Comparison of ENCODE assay signal across 37 cellular contexts in genomic region chr11:82586581-82586980, GRCh38.
"Had no signal": no experiment of that assay in that cellular context is flagged by ENCODE, and none has a peak within 500 bp of the region (broad histone marks: within the 10 kb centered on the region; RNA-seq: fewer than 3 reads in every experiment).

No MANE protein-coding gene starts in this region.

- H3K27me3 ChIP-seq: adrenal gland, body of pancreas, brain microvascular endothelial cell, breast epithelium had no signal

- H3K36me3 Mint-ChIP-seq: activated naive CD4-positive, alpha-beta T cell treated with anti-CD3 and anti-CD28 coated beads, Interleukin-2, amount 50 U/mL, for 72 hours; activated naive CD8-positive, alpha-beta T cell treated with anti-CD3 and anti-CD28 coated beads for 36 hours had no signal

- DNase-seq: activated CD4-positive, alpha-beta memory T cell treated with anti-CD3 and anti-CD28 coated beads, Interleukin-2, amount 10 ng/mL, durations not matched to agents 7 days and 5 days; activated CD4-positive, alpha-beta T cell treated with anti-CD3 and anti-CD28 coated beads for 1 hour; activated CD4-positive, alpha-beta T cell treated with anti-CD3 and anti-CD28 coated beads for 36 hours; activated CD4-positive, alpha-beta T cell treated with anti-CD3 and anti-CD28 coated beads for 48 hours; activated CD4-positive, alpha-beta T cell treated with anti-CD3 and anti-CD28 coated beads, Interleukin-2, amount 10 ng/mL, durations not matched to agents 7 days and 5 days; activated CD4-positive, alpha-beta T cell treated with anti-CD3 and anti-CD28 coated beads, Interleukin-2, amount 50 U/mL, for 48 hours; activated CD4-positive, CD25-positive, alpha-beta regulatory T cell; activated CD8-positive, alpha-beta memory T cell treated with anti-CD3 and anti-CD28 coated beads for 24 hours; activated CD8-positive, alpha-beta memory T cell treated with anti-CD3 and anti-CD28 coated beads, Interleukin-2, amount 50 U/mL, for 4 hours; activated CD8-positive, alpha-beta T cell treated with anti-CD3 and anti-CD28 coated beads, Interleukin-2, amount 10 ng/mL, durations not matched to agents 7 days and 5 days; activated effector memory CD4-positive, alpha-beta T cell treated with anti-CD3 and anti-CD28 coated beads, Interleukin-2, amount 50 U/mL, for 16 hours; activated gamma-delta T cell treated with Interleukin-2 at 50 U/mL for 16 hours; activated naive CD4-positive, alpha-beta T cell; activated naive CD4-positive, alpha-beta T cell treated with anti-CD3 and anti-CD28 coated beads for 36 hours; activated naive CD4-positive, alpha-beta T cell treated with anti-CD3 and anti-CD28 coated beads, Interleukin-2, amount 50 U/mL, for 16 hours; activated naive CD8-positive, alpha-beta T cell treated with anti-CD3 and anti-CD28 coated beads for 36 hours; activated T-cell treated with anti-CD3 and anti-CD28 coated beads for 4 hours; activated T-cell treated with anti-CD3 and anti-CD28 coated beads, Interleukin-2, amount 50 U/mL, for 1 hour; activated T-cell treated with anti-CD3 and anti-CD28 coated beads, Interleukin-2, amount 50 U/mL, for 4 hours; activated T-cell treated with anti-CD3 and anti-CD28 coated beads, Interleukin-2, amount 50 U/mL, for 72 hours; adrenal gland; amniotic stem cell; aorta; body of pancreas; brain microvascular endothelial cell; central memory CD4-positive, alpha-beta T cell; T-helper 17 cell; T-helper 9 cell had no signal

- H3K27me3 Mint-ChIP-seq: activated CD4-positive, alpha-beta memory T cell treated with anti-CD3 and anti-CD28 coated beads, Interleukin-2, amount 10 ng/mL, durations not matched to agents 7 days and 5 days; activated CD4-positive, alpha-beta T cell treated with anti-CD3 and anti-CD28 coated beads for 36 hours; activated CD4-positive, alpha-beta T cell treated with anti-CD3 and anti-CD28 coated beads, Interleukin-2, amount 10 ng/mL, durations not matched to agents 7 days and 5 days; activated naive CD8-positive, alpha-beta T cell treated with anti-CD3 and anti-CD28 coated beads for 36 hours; activated T-helper 17 cell treated with anti-CD3 and anti-CD28 coated beads, Interleukin-2, amount 50 U/mL, for 72 hours; T-helper 17 cell had no signal

- H3K4me1 ChIP-seq: adrenal gland, body of pancreas, breast epithelium had no signal

- H3K4me1 Mint-ChIP-seq: activated CD4-positive, alpha-beta memory T cell treated with anti-CD3 and anti-CD28 coated beads, Interleukin-2, amount 10 ng/mL, durations not matched to agents 7 days and 5 days; activated CD4-positive, alpha-beta T cell treated with anti-CD3 and anti-CD28 coated beads for 36 hours; activated CD4-positive, alpha-beta T cell treated with anti-CD3 and anti-CD28 coated beads, Interleukin-2, amount 10 ng/mL, durations not matched to agents 7 days and 5 days; activated naive CD8-positive, alpha-beta T cell treated with anti-CD3 and anti-CD28 coated beads for 36 hours; activated T-helper 17 cell treated with anti-CD3 and anti-CD28 coated beads, Interleukin-2, amount 50 U/mL, for 72 hours; T-helper 17 cell had no signal

- FAIRE-seq: astrocyte, TTC549 had no signal

- H3K27ac ChIP-seq: adrenal gland, body of pancreas, brain microvascular endothelial cell, breast epithelium, VCaP had no signal

- H3K9me3 Mint-ChIP-seq: activated CD4-positive, alpha-beta memory T cell treated with anti-CD3 and anti-CD28 coated beads, Interleukin-2, amount 10 ng/mL, durations not matched to agents 7 days and 5 days; activated CD4-positive, alpha-beta T cell treated with anti-CD3 and anti-CD28 coated beads, Interleukin-2, amount 10 ng/mL, durations not matched to agents 7 days and 5 days; activated T-helper 1 cell treated with anti-CD3 and anti-CD28 coated beads, Interleukin-12 subunit alpha, Interleukin-12 subunit beta, Interleukin-2, Interleukin-4 antibody, amounts not matched to agents 30 ng/mL and 10 ng/mL and 1 ng/mL, durations not matched to agents 14 hours and 24 hours and 36 hours; T-helper 2 cell treated with Interferon-gamma antibody and Interleukin-4, amounts not matched to agents 5 μg/mL and 100 μg/mL, for 36 hours had no signal

- H3K4me3 ChIP-seq: adrenal gland, body of pancreas, breast epithelium had no signal

- H3K4me3 Mint-ChIP-seq: activated CD4-positive, alpha-beta memory T cell treated with anti-CD3 and anti-CD28 coated beads, Interleukin-2, amount 10 ng/mL, durations not matched to agents 7 days and 5 days; activated CD4-positive, alpha-beta T cell treated with anti-CD3 and anti-CD28 coated beads for 36 hours; activated CD4-positive, alpha-beta T cell treated with anti-CD3 and anti-CD28 coated beads, Interleukin-2, amount 10 ng/mL, durations not matched to agents 7 days and 5 days; activated CD8-positive, alpha-beta T cell treated with anti-CD3 and anti-CD28 coated beads, Interleukin-2, amount 10 ng/mL, durations not matched to agents 7 days and 5 days; activated naive CD4-positive, alpha-beta T cell treated with anti-CD3 and anti-CD28 coated beads for 36 hours; activated naive CD8-positive, alpha-beta T cell treated with anti-CD3 and anti-CD28 coated beads for 36 hours; activated T-cell treated with anti-CD3 and anti-CD28 coated beads, Interleukin-2, amount 50 U/mL, for 4 hours; activated T-cell treated with anti-CD3 and anti-CD28 coated beads, Interleukin-2, amount 50 U/mL, for 72 hours; activated T-helper 1 cell treated with anti-CD3 and anti-CD28 coated beads, Interleukin-12 subunit alpha, Interleukin-12 subunit beta, Interleukin-2, Interleukin-4 antibody, amounts not matched to agents 30 ng/mL and 10 ng/mL and 1 ng/mL, durations not matched to agents 14 hours and 24 hours and 36 hours; activated T-helper 17 cell treated with anti-CD3 and anti-CD28 coated beads, Interleukin-2, amount 50 U/mL, for 72 hours; T-helper 17 cell; T-helper 2 cell treated with Interferon-gamma antibody and Interleukin-4, amounts not matched to agents 5 μg/mL and 100 μg/mL, for 36 hours had no signal

- ATAC-seq: activated CD4-positive, alpha-beta T cell treated with anti-CD3 and anti-CD28 coated beads for 36 hours; activated CD4-positive, CD25-positive, alpha-beta regulatory T cell treated with anti-CD3 and anti-CD28 coated beads, Interleukin-2, amount 50 U/mL, for 24 hours; activated CD8-positive, alpha-beta T cell treated with anti-CD3 and anti-CD28 coated beads, Interleukin-2, amount 10 ng/mL, durations not matched to agents 7 days and 5 days; activated naive CD4-positive, alpha-beta T cell treated with anti-CD3 and anti-CD28 coated beads, Interleukin-2, amount 50 U/mL, for 72 hours; activated T-cell treated with anti-CD3 and anti-CD28 coated beads, Interleukin-2, amount 50 U/mL, for 4 hours; activated T-cell treated with anti-CD3 and anti-CD28 coated beads, Interleukin-2, amount 50 U/mL, for 72 hours; activated T-helper 17 cell treated with anti-CD3 and anti-CD28 coated beads, Interleukin-2, amount 50 U/mL, for 72 hours; body of pancreas; T-helper 17 cell had no signal

- H3K9me3 ChIP-seq: adrenal gland, body of pancreas, breast epithelium had no signal

- H3K36me3 ChIP-seq: adrenal gland, brain microvascular endothelial cell, breast epithelium had no signal

- H3K27ac Mint-ChIP-seq: activated CD4-positive, alpha-beta memory T cell treated with anti-CD3 and anti-CD28 coated beads, Interleukin-2, amount 10 ng/mL, durations not matched to agents 7 days and 5 days; activated CD4-positive, alpha-beta T cell treated with anti-CD3 and anti-CD28 coated beads for 36 hours; activated CD4-positive, alpha-beta T cell treated with anti-CD3 and anti-CD28 coated beads, Interleukin-2, amount 10 ng/mL, durations not matched to agents 7 days and 5 days; activated CD8-positive, alpha-beta T cell treated with anti-CD3 and anti-CD28 coated beads, Interleukin-2, amount 10 ng/mL, durations not matched to agents 7 days and 5 days; activated naive CD4-positive, alpha-beta T cell treated with anti-CD3 and anti-CD28 coated beads for 36 hours; activated naive CD4-positive, alpha-beta T cell treated with anti-CD3 and anti-CD28 coated beads, Interleukin-2, amount 50 U/mL, for 72 hours; activated naive CD8-positive, alpha-beta T cell treated with anti-CD3 and anti-CD28 coated beads for 36 hours; activated T-cell treated with anti-CD3 and anti-CD28 coated beads, Interleukin-2, amount 50 U/mL, for 72 hours; activated T-helper 1 cell treated with anti-CD3 and anti-CD28 coated beads, Interleukin-12 subunit alpha, Interleukin-12 subunit beta, Interleukin-2, Interleukin-4 antibody, amounts not matched to agents 30 ng/mL and 10 ng/mL and 1 ng/mL, durations not matched to agents 14 hours and 24 hours and 36 hours; activated T-helper 17 cell treated with anti-CD3 and anti-CD28 coated beads, Interleukin-2, amount 50 U/mL, for 72 hours; T-helper 17 cell; T-helper 2 cell treated with Interferon-gamma antibody and Interleukin-4, amounts not matched to agents 5 μg/mL and 100 μg/mL, for 36 hours had no signal
